17 cellular contexts compared by ENCODE assay signal in the genomic region with DNA sequence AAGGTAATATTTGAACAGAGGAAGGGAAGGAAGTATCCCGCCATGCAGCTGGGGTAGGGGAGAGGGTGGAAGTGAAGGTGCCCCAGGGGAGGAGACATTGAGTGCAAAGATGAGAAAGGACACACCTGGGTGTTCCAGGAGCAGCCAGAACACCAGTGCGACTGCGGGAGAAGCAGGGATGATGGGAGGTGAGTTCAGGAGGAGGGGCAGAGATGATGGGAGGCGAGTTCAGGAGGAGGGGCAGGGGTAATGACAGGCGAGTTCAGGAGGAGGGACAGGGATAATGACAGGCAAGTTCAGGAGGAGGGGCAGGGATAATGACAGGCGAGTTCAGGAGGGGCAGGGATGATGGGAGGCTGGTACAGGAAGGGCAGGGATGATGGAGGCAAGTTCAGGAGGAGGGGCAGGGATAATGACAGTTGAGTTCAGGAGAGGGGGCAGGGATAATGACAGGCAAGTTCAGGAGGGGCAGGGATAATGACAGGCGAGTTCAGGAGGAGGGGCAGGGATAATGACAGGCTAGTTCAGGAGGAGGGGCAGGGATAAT. TPM values are rescaled to one million over a fixed set of nuclear protein-coding genes. Genes with fewer than 3 reads are reported as not detected.
"Had no signal": no experiment of that assay in that cellular context is flagged by ENCODE, and none has a peak within 500 bp of the region (broad histone marks: within the 10 kb centered on the region; RNA-seq: fewer than 3 reads in every experiment).

No MANE protein-coding gene starts in this region.

- H3K9me3 ChIP-seq: adrenal gland, ovary, thoracic aorta had no signal

- H3K27me3 ChIP-seq: adrenal gland, ovary had no signal

- H3K27ac Mint-ChIP-seq: activated T-helper 2 cell treated with anti-CD3 and anti-CD28 coated beads, Interferon-gamma antibody, Interleukin-2, Interleukin-4, amounts not matched to agents 10 μg/mL and 5 μg/mL and 100 μg/mL, durations not matched to agents 14 hours and 24 hours and 36 hours had no signal

- H3K4me3 Mint-ChIP-seq: neural crest cell had no signal

- H3K9me3 Mint-ChIP-seq: activated T-helper 2 cell treated with anti-CD3 and anti-CD28 coated beads, Interferon-gamma antibody, Interleukin-2, Interleukin-4, amounts not matched to agents 10 μg/mL and 5 μg/mL and 100 μg/mL, durations not matched to agents 14 hours and 24 hours and 36 hours had no signal

- DNase-seq: activated CD4-positive, alpha-beta T cell treated with anti-CD3 and anti-CD28 coated beads for 48 hours; activated CD8-positive, alpha-beta memory T cell treated with anti-CD3 and anti-CD28 coated beads for 24 hours; activated naive CD4-positive, alpha-beta T cell treated with anti-CD3 and anti-CD28 coated beads, Interleukin-2, amount 50 U/mL, for 16 hours; adrenal gland; caudate nucleus; effector CD8-positive, alpha-beta T cell; heart right ventricle; kidney; ovary; stimulated activated CD4-positive, alpha-beta T cell treated with anti-CD3 and anti-CD28 coated beads, Interleukin-4, amount 100 ng/mL, for 1 hour; stomach; T1000 had no signal

- H3K36me3 ChIP-seq: adrenal gland, heart right ventricle, ovary, stomach, thoracic aorta had no signal

- H3K27ac ChIP-seq: adrenal gland, coronary artery, heart right ventricle, ovary, stomach, thoracic aorta had no signal

- H3K4me3 ChIP-seq: adrenal gland, coronary artery, heart right ventricle, ovary, stomach, thoracic aorta had no signal

- FAIRE-seq: frontal cortex, kidney had no signal

RNA-seq across cellular contexts. Expression of gene SPOCK1, which starts 17.2 kb away (rescaled TPM):
- total RNA-seq: activated T-helper 2 cell treated with anti-CD3 and anti-CD28 coated beads, Interferon-gamma antibody, Interleukin-2, Interleukin-4, amounts not matched to agents 10 μg/mL and 5 μg/mL and 100 μg/mL, durations not matched to agents 14 hours and 24 hours and 36 hours had no signal
